ENCODE assay signal across 20 cellular contexts in genomic region chr10:69645751-69646687, GRCh38. TPM values are rescaled to one million over a fixed set of nuclear protein-coding genes. Genes with fewer than 3 reads are reported as not detected.
A peak's percentile ranks its signal among the peaks of the same experiment; 100 is the strongest.
DNase-seq lines count a peak whose midpoint lies in the region; ATAC-seq, FAIRE-seq and TF ChIP-seq lines count a peak whose summit lies in the region.
"Had no signal": no experiment of that assay in that cellular context is flagged by ENCODE, and none has a peak within 500 bp of the region (broad histone marks: within the 10 kb centered on the region; RNA-seq: fewer than 3 reads in every experiment).

No MANE protein-coding gene starts in this region.

- POLR2A ChIA-PET in H1 (lab: Charles Lee; ENCODE audit: partially characterized antibody) = interaction anchor here (1.7 kb wide), 1 partner anchor 10 kb away, joined by 4 read pairs; no protein-coding TSS in a partner anchor

- H2BK5ac ChIP-seq in H1 (ENCODE audit: low read depth, low read length) = no peak overlapping the region

- H2AFZ ChIP-seq in H1 (ENCODE audit: low read length) = 0 out of 2 replicates have a peak overlapping the region, but pooled peaks have one; percentile 15

- H4K5ac ChIP-seq in H1 (ENCODE audit: insufficient read length, low read depth, low read length) = no peak overlapping the region

- DNase-seq in BE2C (peak; percentile 62), DMS79 treated with DMSO at 0.1 percent for 48 hours (lab: John Stamatoyannopoulos, UW) (peak; percentile 13), H1 (ENCODE audit: low read depth in 1 of 2, low spot score in 2 of 2) (no peak), nephron progenitor cell (peak; percentile 67), NCI-H1436 (lab: John Stamatoyannopoulos, UW) (no peak), AG08396 (ENCODE audit: low spot score) (no peak), heart right ventricle (no peak), D341Med (ENCODE audit: low spot score) (no peak)
- DNase-seq: activated CD4-positive, alpha-beta T cell treated with anti-CD3 and anti-CD28 coated beads, Interleukin-2, amount 50 U/mL, for 4 hours; activated T-cell treated with anti-CD3 and anti-CD28 coated beads, Interleukin-2, amount 50 U/mL, for 1 hour; body of pancreas; dermis blood vessel endothelial cell; gastrocnemius medialis; NCI-H146; small intestine; T-helper 1 cell had no signal

- no peaks in the 10 kb centered on the region for H3K9me3 ChIP-seq in BE2C
- no peaks in the 10 kb centered on the region for H3K9me3 ChIP-seq in H1 (ENCODE audit: insufficient read depth in 2 of 2, low read depth in 1 of 2, low read length in 1 of 2)
- no peaks in the 10 kb centered on the region for H3K9me3 ChIP-seq in heart right ventricle
- H3K9me3 ChIP-seq: body of pancreas, gastrocnemius medialis had no signal

- no peak for FAIRE-seq in H1 (lab: Jason Lieb, UNC)
- FAIRE-seq: D721Med, small intestine had no signal

- H3K23me2 ChIP-seq in H1 (ENCODE audit: low read depth, low read length) = no peaks in the 10 kb centered on the region; the same call in 1 of the 2 replicates

- intact Hi-C loops in heart right ventricle (cut with DNase I) = loop anchor here (2.0 to 10.0 kb wide), 12 partner anchors 66 to 271 kb away; partner anchors contain the start of gene COL13A1 (in 4 of the 10)

- H3K36me3 ChIP-seq in BE2C = no peaks in the 10 kb centered on the region
- H3K36me3 ChIP-seq in H1 (ENCODE audit: control insufficient read depth in 2 of 4, insufficient read depth in 4 of 4, low read length in 3 of 4) = no peaks in the 10 kb centered on the region
- no peaks in the 10 kb centered on the region for H3K36me3 ChIP-seq in heart right ventricle
- H3K36me3 ChIP-seq: gastrocnemius medialis had no signal

- H3K4me3 Mint-ChIP-seq in nephron progenitor cell = peak overlapping the region; percentile 46

- H3K18ac ChIP-seq in H1 (ENCODE audit: extremely low read depth, low read length) = no peak overlapping the region

- TF ChIP-seq EP300 in H1 (IDR thresholded peaks at IDR 0.05; ENCODE audit: borderline replicate concordance in 1 of 2, low read depth in 2 of 2, low read length in 2 of 2) = no peak

- H3K27me3 ChIP-seq in BE2C (no peaks in the 10 kb centered on the region), H1 (replicated peaks in 1 of 4; ENCODE audit: control insufficient read depth in 3 of 4, extremely low read depth in 1 of 4, insufficient read depth in 3 of 4, low read length in 3 of 4) (no peaks in the 10 kb centered on the region; a peak in 2 of 7 replicates), heart right ventricle (peaks cover 0 to 36% (median 12%) of the 10 kb centered on the region in 7 donors)
- H3K27me3 ChIP-seq: body of pancreas, gastrocnemius medialis had no signal

- TF ChIP-seq RAD21 in H1 (IDR thresholded peaks at IDR 0.05 in 1 of 2, conservative IDR thresholded peaks at IDR 0.05 in 1 of 2; ENCODE audit: low read depth in 2 of 2, low read length in 2 of 2) = no peak

- H3K27ac Mint-ChIP-seq in nephron progenitor cell = peak overlapping the region; percentile 81
- H3K27ac Mint-ChIP-seq: progenitor cell of endocrine pancreas had no signal

- no peak overlapping the region for H3K56ac ChIP-seq in H1 (replicated peaks; ENCODE audit: insufficient read length, low read depth, low read length)

- H2BK12ac ChIP-seq in H1 (ENCODE audit: low read depth, low read length) = no peak overlapping the region; the same call in 1 of the 2 replicates

- no peak overlapping the region for H3K14ac ChIP-seq in H1 (ENCODE audit: insufficient read length)

- TF ChIP-seq CTCF in BE2C (IDR thresholded peaks at IDR 0.05; ENCODE audit: low read depth, low read length) (no peak), H1 (IDR thresholded peaks at IDR 0.05; ENCODE audit: control extremely low read depth in 1 of 3, insufficient read depth in 1 of 3, low read depth in 1 of 3, low read length in 3 of 3) (no peak), nephron progenitor cell (IDR thresholded peaks at IDR 0.05) (no peak), heart right ventricle (IDR thresholded peaks at IDR 0.05) (no peak)

- H3K79me1 ChIP-seq in H1 (ENCODE audit: low read depth, low read length) = no peaks in the 10 kb centered on the region

- no peaks in the 10 kb centered on the region for H3K79me2 ChIP-seq in H1 (ENCODE audit: control insufficient read depth in 1 of 2, insufficient read depth in 2 of 2, low read length in 2 of 2)

- H3K27me3 Mint-ChIP-seq in nephron progenitor cell (ENCODE audit: low read depth, poor library complexity) = peaks cover 23% of the 10 kb centered on the region

- no peak overlapping the region for H3K9ac ChIP-seq in H1 (replicated peaks in 1 of 4; ENCODE audit: extremely low read depth in 1 of 4, low read depth in 3 of 4, low read length in 3 of 4)

- no peaks in the 10 kb centered on the region for H3K4me1 ChIP-seq in BE2C
- H3K4me1 ChIP-seq in H1 (replicated peaks in 1 of 4; ENCODE audit: control insufficient read depth in 3 of 4, insufficient read depth in 4 of 4, low read length in 3 of 4) = peaks cover 0 to 6% (median 5%) of the 10 kb centered on the region in 4 experiments; a peak in 4 of 7 replicates
- H3K4me1 ChIP-seq in heart right ventricle = no peaks in the 10 kb centered on the region
- H3K4me1 ChIP-seq: body of pancreas, gastrocnemius medialis had no signal

- H3K23ac ChIP-seq in H1 (ENCODE audit: insufficient read length) = no peak overlapping the region

- no peak overlapping the region for H2AK5ac ChIP-seq in H1 (ENCODE audit: low read depth, low read length)

- TF ChIP-seq POLR2A in H1 (IDR thresholded peaks at IDR 0.05; ENCODE audit: control extremely low read depth in 1 of 2, low read depth in 2 of 2, low read length in 2 of 2) = no peak

- H3K4me1 Mint-ChIP-seq in nephron progenitor cell = peaks cover 67% of the 10 kb centered on the region

- no peak for ATAC-seq in heart right ventricle
- ATAC-seq: activated naive CD4-positive, alpha-beta T cell treated with anti-CD3 and anti-CD28 coated beads, Interleukin-2, amount 50 U/mL, for 72 hours; body of pancreas; gastrocnemius medialis had no signal

- no peak overlapping the region for H3K4me3 ChIP-seq in BE2C (ENCODE audit: low read depth, low read length)
- H3K4me3 ChIP-seq in H1 (ENCODE audit: extremely low read depth in 1 of 4, insufficient read depth in 2 of 4, low read depth in 3 of 4, low read length in 4 of 4) = no peak overlapping the region
- no peak overlapping the region for H3K4me3 ChIP-seq in heart right ventricle
- H3K4me3 ChIP-seq: body of pancreas, gastrocnemius medialis had no signal

- H3K4ac ChIP-seq in H1 (replicated peaks; ENCODE audit: insufficient read length, low read depth, low read length) = no peak overlapping the region

- H4K91ac ChIP-seq in H1 (replicated peaks; ENCODE audit: insufficient read length, low read length) = no peak overlapping the region

- H3K9me3 Mint-ChIP-seq in nephron progenitor cell = peaks cover 3% of the 10 kb centered on the region
- H3K9me3 Mint-ChIP-seq: activated naive CD4-positive, alpha-beta T cell treated with anti-CD3 and anti-CD28 coated beads, Interleukin-2, amount 50 U/mL, for 72 hours had no signal

- no peak overlapping the region for H2BK15ac ChIP-seq in H1 (ENCODE audit: low read length)

- H3K27ac ChIP-seq in H1 (ENCODE audit: low read depth, low read length) = no peak overlapping the region
- H3K27ac ChIP-seq in heart right ventricle = no peak overlapping the region
- H3K27ac ChIP-seq: body of pancreas, gastrocnemius medialis had no signal

- no peaks in the 10 kb centered on the region for H4K20me1 ChIP-seq in H1 (replicated peaks in 1 of 2; ENCODE audit: control insufficient read depth in 1 of 2, insufficient read depth in 2 of 2, low read length in 2 of 2)

- H3K36me3 Mint-ChIP-seq in nephron progenitor cell (ENCODE audit: low read depth) = no peaks in the 10 kb centered on the region
- H3K36me3 Mint-ChIP-seq: activated naive CD4-positive, alpha-beta T cell treated with anti-CD3 and anti-CD28 coated beads, Interleukin-2, amount 50 U/mL, for 72 hours had no signal

- H2BK20ac ChIP-seq in H1 (ENCODE audit: low read length) = no peak overlapping the region

- 0 out of 2 replicates have a peak overlapping the region, but pooled peaks have one; percentile 45 for H4K8ac ChIP-seq in H1 (ENCODE audit: extremely low read depth, insufficient read depth, low read length)

- H3K4me2 ChIP-seq in H1 (ENCODE audit: insufficient read depth in 1 of 2, low read depth in 2 of 2, low read length in 2 of 2) = no peak overlapping the region

- WGBS in H1 (ENCODE audit: extremely low coverage in 1 of 2, insufficient coverage in 1 of 2, insufficient read length in 1 of 2, insufficient replicate concordance in 2 of 2, low coverage in 1 of 2, low lambda C conversion rate in 2 of 2, missing lambda C conversion rate in 1 of 2), 2 experiments = 70% methylated on average over 18 of the region's 20 CpGs; no CpG with 5 or more reads in 1 of the 2 experiments
- WGBS in heart right ventricle, 2 donors = 75 to 79% methylated on average over 20 of the region's 20 CpGs

- CTCF ChIA-PET in H1 (lab: Charles Lee; ENCODE audit: partially characterized antibody) = interaction anchor here (0.6 to 59.4 kb wide), 17 partner anchors 5 to 312 kb away, joined by 3 to 1374 read pairs (median 7); partner anchors contain the start of genes NEUROG3 and TSPAN15

- no peak overlapping the region for H2BK120ac ChIP-seq in H1 (replicated peaks; ENCODE audit: low read depth, low read length)

TF ChIP-seq in H1, 55 proteins besides CTCF, POLR2A, EP300 and RAD21 (continues in another document):
- TF ChIP-seq E2F6 (IDR thresholded peaks at IDR 0.05) = peak; percentile 41; the same call in 1 of the 2 replicates
- peak; percentile 59; the same call in 1 of the 2 replicates for TF ChIP-seq YY1 (IDR thresholded peaks at IDR 0.05; ENCODE audit: low read depth, low read length)
- no peak for TF ChIP-seq JUND (IDR thresholded peaks at IDR 0.05; ENCODE audit: low read length)
- TF ChIP-seq BCL11A (IDR thresholded peaks at IDR 0.05; ENCODE audit: low read depth in 2 of 2, low read length in 2 of 2) = no peak

RNA-seq across cellular contexts. Expression of gene FAM241B, which starts 16.0 kb away (rescaled TPM):
- polyA plus RNA-seq in BE2C (2012; ENCODE audit: insufficient read depth, insufficient read length, low read depth) = 23.3 TPM
- total RNA-seq in H1 (2021; fragmentation: NEBNext Ultra II Directional; extraction: Animal tissue kit (Norgen Biotek cat#: 25700)) = 18.6 and 19.3 TPM in 2 replicates
- 29.2 and 30.1 TPM in 2 replicates for polyA plus RNA-seq in H1 (2011; rRNA removed)
- 33.7 TPM for polyA plus RNA-seq in H1 (2011; cell fraction: cytosol; rRNA removed)
- 23.0 TPM for polyA plus RNA-seq in H1 (2011; cell fraction: nucleus; rRNA removed)
- polyA plus RNA-seq in H1 (2012, experiment 1 of 2) = 24.7 to 33.7 TPM (median 28.7 TPM) in 4 replicates
- 21.4 TPM for polyA plus RNA-seq in H1 (2012, experiment 2 of 2)
- polyA plus RNA-seq in H1 (2013, experiment 1 of 2) = 18.9 TPM
- polyA plus RNA-seq in H1 (2013, experiment 2 of 2) = 20.3 TPM
- polyA minus RNA-seq in H1 (2011; rRNA and poly(A)+ RNA removed) = 9.3 and 11.0 TPM in 2 replicates
- polyA minus RNA-seq in H1 (2011; cell fraction: cytosol; rRNA and poly(A)+ RNA removed) = 8.7 TPM
- polyA minus RNA-seq in H1 (2011; cell fraction: nucleus; rRNA and poly(A)+ RNA removed) = 14.9 TPM
- total RNA-seq in heart right ventricle = 1 to 10 TPM; 1.4 to 9.0 (median 5.2) TPM
- polyA plus RNA-seq in heart right ventricle = 1 to 10 TPM; 2.8 to 3.7 TPM
- total RNA-seq: dermis blood vessel endothelial cell, myocyte had no signal

Comparison
In these comparisons a context has a peak if more than half of its experiments do, and no peak if none do; other contexts are left out.
1. DNase-seq: peak in BE2C (single experiment), DMS79 treated with DMSO at 0.1 percent for 48 hours (single experiment) and nephron progenitor cell (single experiment); none in H1 (0 of 2), NCI-H1436 (single experiment), AG08396 (single experiment), heart right ventricle (0 of 2) and D341Med (single experiment).